Comparison of ENCODE assay signal across 15 cellular contexts in the genomic region with DNA sequence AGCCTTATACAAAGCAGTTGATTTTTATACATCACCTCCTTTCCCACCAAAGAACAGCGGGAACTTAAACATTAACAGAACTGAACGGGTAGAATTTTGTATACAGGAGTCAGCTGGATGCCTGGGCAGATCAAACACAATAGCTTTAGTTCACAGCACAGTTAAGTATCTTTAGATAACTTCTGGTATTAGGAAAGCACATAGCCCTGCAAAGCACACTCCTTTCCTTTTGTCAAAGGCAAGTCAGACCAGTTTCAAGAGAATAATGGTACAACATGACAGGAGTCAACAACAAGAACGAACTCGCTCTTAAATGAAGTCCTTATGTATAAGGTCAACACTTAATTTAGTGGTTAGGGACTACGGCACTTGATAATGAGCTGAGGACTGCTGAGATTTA. TPM values are rescaled to one million over a fixed set of nuclear protein-coding genes. Genes with fewer than 3 reads are reported as not detected.
DNase-seq lines count a peak whose midpoint lies in the region; ATAC-seq and TF ChIP-seq lines count a peak whose summit lies in the region.
"Had no signal": no experiment of that assay in that cellular context is flagged by ENCODE, and none has a peak within 500 bp of the region (broad histone marks: within the 10 kb centered on the region; RNA-seq: fewer than 3 reads in every experiment).

No MANE protein-coding gene starts in this region.

- peaks cover 22% of the 10 kb centered on the region for H3K36me3 ChIP-seq in upper lobe of right lung

- H3K4me3 Mint-ChIP-seq in WTC11: no peak overlapping the region
- H3K4me3 Mint-ChIP-seq: CD8-positive, alpha-beta T cell; H9 had no signal

- H3K4me3 ChIP-seq in upper lobe of right lung: no peak overlapping the region

- DNase-seq in SIG-M5 treated with dmso at 0.1 percent for 504 hours (lab: John Stamatoyannopoulos, UW; ENCODE audit: unreplicated experiment) (peak; percentile 24), SIG-M5 (lab: John Stamatoyannopoulos, UW) (no peak), WTC11 (ENCODE audit: low spot score) (no peak), left kidney (ENCODE audit: low read depth, low spot score) (peak; percentile 36), upper lobe of right lung (no peak), LoVo (ENCODE audit: low spot score) (no peak), SW 1271 (lab: John Stamatoyannopoulos, UW) (no peak)
- DNase-seq in stimulated activated naive CD4-positive, alpha-beta T cell treated with Interleukin-2 at 50 U/mL for 16 hours (lab: John Stamatoyannopoulos, UW): no peak
- DNase-seq: CD8-positive, alpha-beta T cell; EL; H9; Karpas-422; NCI-H1930; NCI-H69 had no signal

- no peaks in the 10 kb centered on the region for H3K27me3 ChIP-seq in upper lobe of right lung

- no peaks in the 10 kb centered on the region for H3K9me3 Mint-ChIP-seq in WTC11
- H3K9me3 Mint-ChIP-seq: CD8-positive, alpha-beta T cell; H9 had no signal

- no peaks in the 10 kb centered on the region for H3K4me1 Mint-ChIP-seq in WTC11
- H3K4me1 Mint-ChIP-seq: H9 had no signal

- H3K9me3 ChIP-seq in upper lobe of right lung: no peaks in the 10 kb centered on the region

- H3K27ac ChIP-seq in upper lobe of right lung: no peak overlapping the region
- H3K27ac ChIP-seq: 22Rv1 had no signal

- no peaks in the 10 kb centered on the region for H3K27me3 Mint-ChIP-seq in WTC11 (ENCODE audit: low read depth)

- POLR2A ChIA-PET in WTC11 (lab: Charles Lee): no interaction called here

- CTCF ChIA-PET in WTC11 (lab: Charles Lee): interaction anchor here (1.2 to 1.5 kb wide), 2 partner anchors 9 to 11 kb away, joined by 3 read pairs; no protein-coding TSS in a partner anchor

- TF ChIP-seq CTCF in WTC11 (IDR thresholded peaks at IDR 0.05): no peak
- TF ChIP-seq CTCF in upper lobe of right lung (IDR thresholded peaks at IDR 0.05): no peak

- ATAC-seq in WTC11 (no peak), upper lobe of right lung (peak; percentile 48)
- ATAC-seq: CD8-positive, alpha-beta T cell had no signal

- 0 out of 2 replicates have a peak overlapping the region, but pooled peaks have one; percentile 28 for H3K27ac Mint-ChIP-seq in WTC11
- H3K27ac Mint-ChIP-seq: CD8-positive, alpha-beta T cell had no signal

- intact Hi-C loops in upper lobe of right lung (cut with DNase I): no loop called here

- H3K36me3 Mint-ChIP-seq in WTC11: peaks cover 18% of the 10 kb centered on the region

- no peaks in the 10 kb centered on the region for H3K4me1 ChIP-seq in upper lobe of right lung

TF ChIP-seq in WTC11, 78 proteins besides CTCF, POLR2A, EP300 and RAD21:
- no peak for TF ChIP-seq CREM (CRISPR knock-in tag; IDR thresholded peaks at IDR 0.05)
- TF ChIP-seq STAT6 (CRISPR knock-in tag; conservative IDR thresholded peaks at IDR 0.05; ENCODE audit: low read depth): no peak
- TF ChIP-seq EMX1 (CRISPR knock-in tag; IDR thresholded peaks at IDR 0.05): no peak
- TF ChIP-seq ZNF121 (CRISPR knock-in tag; IDR thresholded peaks at IDR 0.05): no peak
- TF ChIP-seq, protein P1, sequence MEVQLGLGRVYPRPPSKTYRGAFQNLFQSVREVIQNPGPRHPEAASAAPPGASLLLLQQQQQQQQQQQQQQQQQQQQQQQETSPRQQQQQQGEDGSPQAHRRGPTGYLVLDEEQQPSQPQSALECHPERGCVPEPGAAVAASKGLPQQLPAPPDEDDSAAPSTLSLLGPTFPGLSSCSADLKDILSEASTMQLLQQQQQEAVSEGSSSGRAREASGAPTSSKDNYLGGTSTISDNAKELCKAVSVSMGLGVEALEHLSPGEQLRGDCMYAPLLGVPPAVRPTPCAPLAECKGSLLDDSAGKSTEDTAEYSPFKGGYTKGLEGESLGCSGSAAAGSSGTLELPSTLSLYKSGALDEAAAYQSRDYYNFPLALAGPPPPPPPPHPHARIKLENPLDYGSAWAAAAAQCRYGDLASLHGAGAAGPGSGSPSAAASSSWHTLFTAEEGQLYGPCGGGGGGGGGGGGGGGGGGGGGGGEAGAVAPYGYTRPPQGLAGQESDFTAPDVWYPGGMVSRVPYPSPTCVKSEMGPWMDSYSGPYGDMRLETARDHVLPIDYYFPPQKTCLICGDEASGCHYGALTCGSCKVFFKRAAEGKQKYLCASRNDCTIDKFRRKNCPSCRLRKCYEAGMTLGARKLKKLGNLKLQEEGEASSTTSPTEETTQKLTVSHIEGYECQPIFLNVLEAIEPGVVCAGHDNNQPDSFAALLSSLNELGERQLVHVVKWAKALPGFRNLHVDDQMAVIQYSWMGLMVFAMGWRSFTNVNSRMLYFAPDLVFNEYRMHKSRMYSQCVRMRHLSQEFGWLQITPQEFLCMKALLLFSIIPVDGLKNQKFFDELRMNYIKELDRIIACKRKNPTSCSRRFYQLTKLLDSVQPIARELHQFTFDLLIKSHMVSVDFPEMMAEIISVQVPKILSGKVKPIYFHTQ (CRISPR knock-in tag; IDR thresholded peaks at IDR 0.05): no peak
- TF ChIP-seq ZNF281 (CRISPR knock-in tag; IDR thresholded peaks at IDR 0.05): no peak
- no peak for TF ChIP-seq ZNF532 (CRISPR knock-in tag; IDR thresholded peaks at IDR 0.05; ENCODE audit: borderline replicate concordance)
- TF ChIP-seq ELF4 (CRISPR knock-in tag; IDR thresholded peaks at IDR 0.05; ENCODE audit: low read depth): no peak
TF ChIP-seq in WTC11: peak in this region for 0.

RNA-seq across cellular contexts. Expression of gene ABCC5, which starts 26.3 kb away (rescaled TPM):
- total RNA-seq in WTC11 (2021): 29.1 to 35.2 TPM (median 31.1 TPM) in 3 replicates
- total RNA-seq in upper lobe of right lung: 33.5 TPM

RNA-seq across cellular contexts. Expression of gene HTR3D, which starts 40.1 kb away (rescaled TPM):
- total RNA-seq in WTC11 (2021) (not detected in 3 replicates), upper lobe of right lung (not detected)
- total RNA-seq: CD8-positive, alpha-beta T cell; H9 had no signal

Comparison
In these comparisons a context has a peak if more than half of its experiments do, and no peak if none do; other contexts are left out.
1. DNase-seq: peak in SIG-M5 treated with dmso at 0.1 percent for 504 hours (single experiment) and left kidney (single experiment); none in SIG-M5 (single experiment), WTC11 (single experiment), upper lobe of right lung (single experiment), LoVo (single experiment), stimulated activated naive CD4-positive, alpha-beta T cell treated with Interleukin-2 at 50 U/mL for 16 hours (single experiment) and SW 1271 (0 of 2).